ENCODE assay signal across 23 cellular contexts in genomic region chrX:19557816-19558215, GRCh38. TPM values are rescaled to one million over a fixed set of nuclear protein-coding genes. Genes with fewer than 3 reads are reported as not detected.
DNase-seq lines count a peak whose midpoint lies in the region; ATAC-seq and TF ChIP-seq lines count a peak whose summit lies in the region.
"Had no signal": no experiment of that assay in that cellular context is flagged by ENCODE, and none has a peak within 500 bp of the region (broad histone marks: within the 10 kb centered on the region; RNA-seq: fewer than 3 reads in every experiment).

No MANE protein-coding gene starts in this region.

- H2BK15ac ChIP-seq in IMR-90 (ENCODE audit: low read depth, low read length): no peak overlapping the region

- H2AK5ac ChIP-seq in IMR-90 (ENCODE audit: low read depth, low read length): no peak overlapping the region

- H3K4me1 Mint-ChIP-seq in CD4-positive, alpha-beta T cell (ENCODE audit: low read depth): peaks cover 3% of the 10 kb centered on the region
- H3K4me1 Mint-ChIP-seq: GM23338 had no signal

- H3K4me3 ChIP-seq in AG10803 (ENCODE audit: low read length): no peak overlapping the region
- no peak overlapping the region for H3K4me3 ChIP-seq in IMR-90 (ENCODE audit: insufficient read depth, low read depth, low read length)
- H3K4me3 ChIP-seq: GM12878, GM23338, HAP-1, Peyer's patch, SJCRH30 had no signal

- H3K36me3 Mint-ChIP-seq in CD4-positive, alpha-beta T cell (ENCODE audit: low read depth): peaks cover 22% of the 10 kb centered on the region

- peaks cover 3% of the 10 kb centered on the region; the same call in 1 of the 2 replicates for H3K9me1 ChIP-seq in IMR-90 (ENCODE audit: insufficient read depth, low read length)

- no peak for ATAC-seq in CD4-positive, alpha-beta T cell (ENCODE audit: poor library complexity)
- no peak for ATAC-seq in IMR-90 (ENCODE audit: low read depth)
- ATAC-seq: GM12878, GM23338 had no signal

- no peak overlapping the region for H2BK20ac ChIP-seq in IMR-90 (ENCODE audit: low read depth, low read length)

- H3K9ac ChIP-seq in IMR-90 (ENCODE audit: low read depth, low read length): no peak overlapping the region
- H3K9ac ChIP-seq: KMS-11 had no signal

- intact Hi-C loops in CD4-positive, alpha-beta T cell (cut with DNase I, micrococcal nuclease): no loop called here
- intact Hi-C loops in IMR-90 (cut with micrococcal nuclease): no loop called here

- dilution Hi-C loops in IMR-90 (cut with HindIII; ENCODE audit: low sequenced_read_pairs, unreplicated experiment): no loop called here

- no peak overlapping the region for H3K56ac ChIP-seq in IMR-90 (ENCODE audit: extremely low read depth, insufficient read depth, low read length)

- in situ Hi-C loops in IMR-90 (cut with MboI; ENCODE audit: low sequenced_read_pairs): no loop called here
- in situ Hi-C loops in G401 (cut with HindIII; ENCODE audit: low sequenced_read_pairs): no loop called here

- H3K27ac ChIP-seq in CD4-positive, alpha-beta T cell (ENCODE audit: low read depth, low read length): no peak overlapping the region
- H3K27ac ChIP-seq in IMR-90 (ENCODE audit: insufficient read depth, low read length): no peak overlapping the region
- H3K27ac ChIP-seq: KMS-11, Peyer's patch, SJCRH30 had no signal

- no peak overlapping the region for H3K4me2 ChIP-seq in IMR-90 (ENCODE audit: low read depth, low read length)
- H3K4me2 ChIP-seq: GM23338, KMS-11 had no signal

- H2BK120ac ChIP-seq in IMR-90 (ENCODE audit: low read depth, low read length): no peak overlapping the region

- TF ChIP-seq CTCF in AG10803 (conservative IDR thresholded peaks at IDR 0.05; ENCODE audit: low read length): no peak
- no peak for TF ChIP-seq CTCF in CD4-positive, alpha-beta T cell (IDR thresholded peaks at IDR 0.05)
- TF ChIP-seq CTCF in IMR-90 (conservative IDR thresholded peaks at IDR 0.05; ENCODE audit: low read depth, low read length): no peak

- TF ChIP-seq POLR2A in IMR-90 (IDR thresholded peaks at IDR 0.05; ENCODE audit: low read depth, low read length): no peak

- H3K27ac Mint-ChIP-seq in CD4-positive, alpha-beta T cell: peak overlapping the region; percentile 57
- H3K27ac Mint-ChIP-seq: GM23338 had no signal

- no peak overlapping the region for H3K23ac ChIP-seq in IMR-90 (ENCODE audit: low read depth, low read length)

- no peaks in the 10 kb centered on the region for H3K27me3 Mint-ChIP-seq in CD4-positive, alpha-beta T cell

- H4K8ac ChIP-seq in IMR-90 (ENCODE audit: low read depth in 2 of 2, low read length in 2 of 2): no peak overlapping the region

- peaks cover 0 to 3% of the 10 kb centered on the region in 2 experiments; a peak in 3 of 4 replicates for H3K79me1 ChIP-seq in IMR-90 (ENCODE audit: low read depth in 1 of 2, low read length in 2 of 2)

- no peak overlapping the region for H4K91ac ChIP-seq in IMR-90 (ENCODE audit: insufficient read depth, low read depth, low read length)

- H3K4me1 ChIP-seq in IMR-90 (ENCODE audit: control insufficient read depth, insufficient read depth, low read length): peaks cover 2% of the 10 kb centered on the region; the same call in 1 of the 2 replicates
- H3K4me1 ChIP-seq: HAP-1, Peyer's patch had no signal

- no peak overlapping the region for H2AFZ ChIP-seq in IMR-90 (replicated peaks; ENCODE audit: low read length, poor library complexity)
- H2AFZ ChIP-seq: GM23338 had no signal

- CTCF ChIA-PET in CD4-positive, alpha-beta T cell (lab: Charles Lee): no interaction called here
- CTCF ChIA-PET in IMR-90 (lab: Yijun Ruan, JAX): no interaction called here

- H3K9me3 ChIP-seq in CD4-positive, alpha-beta T cell (ENCODE audit: control insufficient read depth, low read length): no peaks in the 10 kb centered on the region
- H3K9me3 ChIP-seq in IMR-90 (ENCODE audit: control insufficient read depth, insufficient read depth, low read length): no peaks in the 10 kb centered on the region
- H3K9me3 ChIP-seq: HAP-1, Peyer's patch, SJCRH30 had no signal

- no peaks in the 10 kb centered on the region for H3K9me3 Mint-ChIP-seq in CD4-positive, alpha-beta T cell
- H3K9me3 Mint-ChIP-seq: CD8-positive, alpha-beta memory T cell; GM23338 had no signal

- H3K36me3 ChIP-seq in IMR-90 (ENCODE audit: control insufficient read depth, insufficient read depth, low read length): no peaks in the 10 kb centered on the region
- H3K36me3 ChIP-seq: HAP-1, Peyer's patch, SJCRH30 had no signal

- no peaks in the 10 kb centered on the region for H3K27me3 ChIP-seq in CD4-positive, alpha-beta T cell (ENCODE audit: control insufficient read depth, insufficient read depth, low read length)
- no peaks in the 10 kb centered on the region for H3K27me3 ChIP-seq in IMR-90 (ENCODE audit: control insufficient read depth, insufficient read depth, low read length)
- H3K27me3 ChIP-seq: Peyer's patch, SJCRH30 had no signal

- H3K4ac ChIP-seq in IMR-90 (ENCODE audit: low read depth, low read length): no peak overlapping the region

- POLR2A ChIA-PET in CD4-positive, alpha-beta T cell (lab: Charles Lee): no interaction called here
- POLR2A ChIA-PET in IMR-90 (lab: Charles Lee; ENCODE audit: unreplicated experiment): no interaction called here

- no peak overlapping the region for H4K5ac ChIP-seq in IMR-90 (ENCODE audit: low read depth, low read length)

- no peak overlapping the region for H2AK9ac ChIP-seq in IMR-90 (replicated peaks; ENCODE audit: low read depth, low read length, poor library complexity)

- no peak overlapping the region for H3K14ac ChIP-seq in IMR-90 (replicated peaks; ENCODE audit: low read depth, low read length)

- no peak overlapping the region for H3K4me3 Mint-ChIP-seq in CD4-positive, alpha-beta T cell
- H3K4me3 Mint-ChIP-seq: GM23338 had no signal

- H2BK5ac ChIP-seq in IMR-90 (ENCODE audit: low read depth, low read length, poor library complexity, severe bottlenecking): no peak overlapping the region

- no CpG with 5 or more reads among the region's 2 CpGs for WGBS in IMR-90 (ENCODE audit: extremely low coverage in 2 of 2, insufficient read length in 1 of 2), 2 experiments

- no peaks in the 10 kb centered on the region; the same call in 1 of the 2 replicates for H4K20me1 ChIP-seq in IMR-90 (ENCODE audit: insufficient read depth, low read length)

- H3K18ac ChIP-seq in IMR-90 (ENCODE audit: low read depth, low read length): no peak overlapping the region

- TF ChIP-seq RAD21 in IMR-90 (IDR thresholded peaks at IDR 0.05; ENCODE audit: low read length): no peak

- BruUV-seq in IMR-90 (replicated peaks; lab: Mats Ljungman, UMichigan): no TSS peak

- DNase-seq in AG10803 (ENCODE audit: low read depth) (peak; percentile 28), IMR-90 (peak; percentile 30), astrocyte of the hippocampus (ENCODE audit: low read depth, low spot score) (peak; percentile 27), G401 (ENCODE audit: low spot score) (no peak), HuH-7.5 (ENCODE audit: low spot score) (no peak), HPDE6-E6E7 (ENCODE audit: extremely low spot score) (no peak)
- no peak for DNase-seq in CD4-positive, alpha-beta T cell
- DNase-seq: Calu3; CD8-positive, alpha-beta memory T cell; DMS53; NCI-H1694; NCI-H2081 treated with DMSO at 0.1 percent for 48 hours; NCI-H2171 treated with DMSO at 0.1 percent for 48 hours; NCI-H524 treated with DMSO at 0.1 percent for 48 hours; NCI-H82; Peyer's patch; SJCRH30 had no signal

TF ChIP-seq in IMR-90, 13 proteins besides CTCF, POLR2A, EP300 and RAD21:
- TF ChIP-seq ELK1 (IDR thresholded peaks at IDR 0.05; ENCODE audit: borderline replicate concordance, low read depth, low read length): no peak
- no peak for TF ChIP-seq CHD1 (IDR thresholded peaks at IDR 0.05; ENCODE audit: low read depth, low read length)

RNA-seq across cellular contexts. Expression of gene MAP3K15, which starts 42.5 kb away (rescaled TPM):
- total RNA-seq in CD4-positive, alpha-beta T cell: under 1 TPM in 1 of 2 experiments, not detected in 1; 0.14 TPM
- total RNA-seq in IMR-90 (2012; rRNA removed): under 0.01 TPM in 2 replicates
- polyA plus RNA-seq in IMR-90 (2012; rRNA removed): 0.10 and 0.13 TPM in 2 replicates
- polyA plus RNA-seq in IMR-90 (2012; cell fraction: cytosol; rRNA removed): 0.13 and 0.18 TPM in 2 replicates
- polyA plus RNA-seq in IMR-90 (2012; cell fraction: nucleus; rRNA removed; ENCODE audit: low replicate concordance): 0.03 and 0.21 TPM in 2 replicates
- 1.5 and 2.5 TPM in 2 replicates for total RNA-seq in G401 (2014; rRNA removed; shearing (Covaris generic))
- total RNA-seq: GM12878, HT-29, OCI-LY7, Peyer's patch had no signal
- polyA plus RNA-seq: CD8-positive, alpha-beta memory T cell had no signal

Comparison
In these comparisons a context has a peak if more than half of its experiments do, and no peak if none do; other contexts are left out.
1. DNase-seq: peak in AG10803 (single experiment), IMR-90 (single experiment) and astrocyte of the hippocampus (single experiment); none in CD4-positive, alpha-beta T cell (0 of 10), G401 (single experiment), HuH-7.5 (single experiment) and HPDE6-E6E7 (single experiment).